ENCODE assay signal across 16 cellular contexts in the genomic region with DNA sequence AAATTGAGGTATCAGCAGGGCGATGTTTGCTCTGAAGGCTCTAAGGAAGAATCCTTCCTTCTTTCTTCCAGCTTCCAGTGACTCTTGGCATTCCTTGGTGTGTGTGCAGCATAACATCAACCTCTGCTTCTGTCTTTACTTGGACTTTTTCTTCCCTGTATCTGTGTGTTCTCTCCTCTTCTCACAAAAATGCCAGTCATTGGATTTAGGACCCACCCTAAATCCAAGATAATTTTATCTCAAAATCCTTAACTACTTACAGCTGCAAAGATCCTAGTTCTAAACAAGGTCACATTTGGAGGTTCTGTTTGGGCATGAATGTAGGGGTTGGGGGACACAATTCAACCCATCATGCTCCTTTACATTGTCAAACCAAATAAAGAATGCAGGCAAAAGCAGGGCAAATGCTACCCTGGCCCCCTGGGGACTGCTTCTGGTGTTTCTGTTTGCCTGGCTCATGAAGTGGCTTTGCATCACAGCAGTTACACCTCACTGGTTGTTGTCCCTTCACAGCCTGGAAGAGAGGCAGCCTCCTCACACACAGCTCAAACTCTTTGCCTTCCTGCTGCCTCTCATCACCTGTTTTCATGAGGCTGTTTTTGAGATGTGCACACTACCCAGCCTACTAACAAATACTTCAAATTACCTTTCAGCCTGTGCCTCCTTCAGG.
A peak's percentile ranks its signal among the peaks of the same experiment; 100 is the strongest.
DNase-seq lines count a peak whose midpoint lies in the region; ATAC-seq, FAIRE-seq and TF ChIP-seq lines count a peak whose summit lies in the region.
"Had no signal": no experiment of that assay in that cellular context is flagged by ENCODE, and none has a peak within 500 bp of the region (broad histone marks: within the 10 kb centered on the region; RNA-seq: fewer than 3 reads in every experiment).

No MANE protein-coding gene starts in this region.

- POLR2A ChIA-PET in A549 (lab: Yijun Ruan, JAX) = no interaction called here

- H3K36me3 Mint-ChIP-seq in GM23338 (ENCODE audit: low read depth) = peaks cover 13% of the 10 kb centered on the region

- H3K27ac ChIP-seq in A549 (no peak overlapping the region), GM23338 (ENCODE audit: low read depth) (no peak overlapping the region), ascending aorta (no peak overlapping the region)

- in situ Hi-C loops in ACHN (cut with HindIII; ENCODE audit: low pct_ligation_motif_present, low pct_unique_long_range_greater_than_20kb, low sequenced_read_pairs) = no loop called here

- ATAC-seq in A549 = no peak
- ATAC-seq in GM23338 = peak; percentile 98
- ATAC-seq: Panc1, Right ventricle myocardium inferior had no signal

- CTCF ChIA-PET in A549 (lab: Yijun Ruan, JAX) = no interaction called here

- no peaks in the 10 kb centered on the region for H4K20me1 ChIP-seq in GM23338 (replicated peaks; ENCODE audit: insufficient read depth)

- TF ChIP-seq POLR2A in A549 (IDR thresholded peaks at IDR 0.05; ENCODE audit: low read length) = no peak

- no peaks in the 10 kb centered on the region for H3F3A ChIP-seq in GM23338 (replicated peaks; ENCODE audit: low read depth)

- no peak for FAIRE-seq in A549 (lab: Jason Lieb, UNC)

- intact Hi-C loops in ascending aorta (cut with DNase I) = no loop called here

- 18% methylated on average over 1 of the region's 1 CpG for WGBS in A549 (ENCODE audit: missing lambda C conversion rate)

- H3K4me1 ChIP-seq in A549 (no peaks in the 10 kb centered on the region), GM23338 (ENCODE audit: insufficient read depth) (peaks cover 12% of the 10 kb centered on the region; the same call in 1 of the 2 replicates), ascending aorta (no peaks in the 10 kb centered on the region)

- TF ChIP-seq CTCF in A549 (IDR thresholded peaks at IDR 0.05) = no peak
- no peak for TF ChIP-seq CTCF in GM23338 (conservative IDR thresholded peaks at IDR 0.05; ENCODE audit: low read depth in 2 of 2)
- TF ChIP-seq CTCF in ascending aorta (IDR thresholded peaks at IDR 0.05) = no peak

- peak overlapping the region; percentile 77; the same call in 1 of the 2 replicates for H2AFZ ChIP-seq in GM23338

- no peak for TF ChIP-seq RAD21 in A549 (conservative IDR thresholded peaks at IDR 0.05 in 1 of 2, IDR thresholded peaks at IDR 0.05 in 1 of 2)

- no peaks in the 10 kb centered on the region for H3K27me3 Mint-ChIP-seq in GM23338 (ENCODE audit: insufficient read depth, low read depth, poor library complexity)

- H3K36me3 ChIP-seq in GM23338 (ENCODE audit: insufficient read depth) (peaks cover 10% of the 10 kb centered on the region; the same call in 1 of the 2 replicates), ascending aorta (no peaks in the 10 kb centered on the region)

- H3K9me3 Mint-ChIP-seq in GM23338 = peaks cover 21% of the 10 kb centered on the region

- DNase-seq in A549 (ENCODE audit: low read depth in 1 of 2, low spot score in 1 of 2) (no peak), GM23338 (ENCODE audit: low spot score) (peak; percentile 55), SK-N-DZ (ENCODE audit: low spot score) (peak; percentile 8), iPS-NIHi11 (ENCODE audit: low spot score) (peak; percentile 27), ACHN (no peak), ascending aorta (ENCODE audit: low spot score in 2 of 2) (no peak), HT-29 (ENCODE audit: low spot score) (no peak)
- DNase-seq: AML-193; CD4-positive, alpha-beta T cell; DMS53; NCI-H1048; NCI-H2081 treated with DMSO at 0.1 percent for 48 hours; NCI-H446 treated with DMSO at 0.1 percent for 48 hours; NCI-H82 had no signal

- H3K4me2 ChIP-seq in A549 = no peak overlapping the region
- no peak overlapping the region for H3K4me2 ChIP-seq in GM23338

- no peak overlapping the region for H3K4me3 ChIP-seq in A549
- no peak overlapping the region for H3K4me3 ChIP-seq in GM23338
- no peak overlapping the region for H3K4me3 ChIP-seq in ascending aorta

- peaks cover 14% of the 10 kb centered on the region for H3K4me1 Mint-ChIP-seq in GM23338

- peak overlapping the region; percentile 34 for H3K27ac Mint-ChIP-seq in GM23338
- H3K27ac Mint-ChIP-seq: CD4-positive, alpha-beta T cell had no signal

- H3K4me3 Mint-ChIP-seq in GM23338 = no peak overlapping the region
- H3K4me3 Mint-ChIP-seq: CD4-positive, alpha-beta T cell had no signal

- TF ChIP-seq EP300 in A549 (IDR thresholded peaks at IDR 0.05) = no peak

- H3K9me3 ChIP-seq in A549 (no peaks in the 10 kb centered on the region), ascending aorta (no peaks in the 10 kb centered on the region)

- no peaks in the 10 kb centered on the region for H3K79me2 ChIP-seq in GM23338 (replicated peaks; ENCODE audit: insufficient read depth)

- no peaks in the 10 kb centered on the region for H3K9me2 ChIP-seq in GM23338 (ENCODE audit: insufficient read depth)

- no peaks in the 10 kb centered on the region for H3K27me3 ChIP-seq in GM23338 (ENCODE audit: insufficient read depth)
- no peaks in the 10 kb centered on the region for H3K27me3 ChIP-seq in ascending aorta

TF ChIP-seq in A549, 52 proteins besides CTCF, POLR2A, EP300 and RAD21:
- TF ChIP-seq NFE2L2 (conservative IDR thresholded peaks at IDR 0.05; ENCODE audit: low read length) = peak; percentile 61; the same call in 1 of the 2 replicates
- no peak for TF ChIP-seq HEYL (CRISPR knock-in tag; IDR thresholded peaks at IDR 0.05)
- no peak for TF ChIP-seq EHMT2 (IDR thresholded peaks at IDR 0.05; ENCODE audit: low read depth)
- TF ChIP-seq FOXS1 (CRISPR knock-in tag; IDR thresholded peaks at IDR 0.05) = no peak
- no peak for TF ChIP-seq TP53 (CRISPR knock-in tag; IDR thresholded peaks at IDR 0.05)
- TF ChIP-seq ZFP36 (IDR thresholded peaks at IDR 0.05; ENCODE audit: borderline replicate concordance, partially characterized antibody) = no peak
- no peak for TF ChIP-seq KDM5A (IDR thresholded peaks at IDR 0.05)
- TF ChIP-seq CBX2 (IDR thresholded peaks at IDR 0.05; ENCODE audit: borderline replicate concordance, low read depth) = no peak

TF ChIP-seq in GM23338, 12 proteins besides CTCF, POLR2A, EP300 and RAD21:
- TF ChIP-seq, protein P1, sequence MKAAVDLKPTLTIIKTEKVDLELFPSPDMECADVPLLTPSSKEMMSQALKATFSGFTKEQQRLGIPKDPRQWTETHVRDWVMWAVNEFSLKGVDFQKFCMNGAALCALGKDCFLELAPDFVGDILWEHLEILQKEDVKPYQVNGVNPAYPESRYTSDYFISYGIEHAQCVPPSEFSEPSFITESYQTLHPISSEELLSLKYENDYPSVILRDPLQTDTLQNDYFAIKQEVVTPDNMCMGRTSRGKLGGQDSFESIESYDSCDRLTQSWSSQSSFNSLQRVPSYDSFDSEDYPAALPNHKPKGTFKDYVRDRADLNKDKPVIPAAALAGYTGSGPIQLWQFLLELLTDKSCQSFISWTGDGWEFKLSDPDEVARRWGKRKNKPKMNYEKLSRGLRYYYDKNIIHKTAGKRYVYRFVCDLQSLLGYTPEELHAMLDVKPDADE (IDR thresholded peaks at IDR 0.05) = no peak

Comparison
In these comparisons a context has a peak if more than half of its experiments do, and no peak if none do; other contexts are left out.
1. DNase-seq: peak in GM23338 (single experiment), SK-N-DZ (single experiment) and iPS-NIHi11 (single experiment); none in A549 (0 of 2), ACHN (single experiment), ascending aorta (0 of 2) and HT-29 (single experiment).